8 cellular contexts compared by ENCODE assay signal in the genomic region with DNA sequence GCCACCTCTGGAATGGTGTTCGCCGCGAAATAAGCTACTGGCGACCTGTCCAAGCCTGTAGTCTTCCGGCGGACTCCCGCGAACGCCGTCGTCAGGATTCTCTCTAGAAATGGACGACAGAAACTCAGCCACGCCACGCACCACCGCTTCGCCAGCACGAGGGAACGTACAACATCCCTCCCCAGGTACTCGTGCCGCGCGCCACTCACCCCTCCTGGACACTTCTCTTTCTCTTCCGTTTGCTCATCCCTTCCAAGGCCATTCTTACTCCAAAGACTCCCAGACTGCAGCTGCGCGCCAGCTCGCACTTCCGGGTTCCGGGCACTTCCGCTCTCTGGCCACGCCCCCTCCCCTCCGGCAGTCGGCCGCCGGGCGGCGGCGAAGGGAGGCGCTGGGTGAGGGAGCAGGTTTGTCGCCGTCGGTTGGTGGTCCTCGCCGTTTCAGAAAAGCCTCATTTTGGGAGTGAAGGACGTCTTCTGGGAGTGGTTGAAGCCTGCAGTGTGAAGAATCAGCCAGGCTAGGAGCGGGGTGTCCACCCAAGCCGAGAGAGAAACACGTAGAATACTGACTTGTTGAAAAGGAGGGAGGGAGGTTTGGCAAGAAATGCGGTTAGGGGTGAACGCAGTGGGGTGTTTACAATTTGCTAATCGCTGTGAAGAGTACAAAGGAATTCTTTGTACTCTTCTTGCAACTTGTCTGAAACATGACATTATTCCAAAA. TPM values are rescaled to one million over a fixed set of nuclear protein-coding genes. Genes with fewer than 3 reads are reported as not detected.
DNase-seq lines count a peak whose midpoint lies in the region; TF ChIP-seq lines count a peak whose summit lies in the region.

A gene with protein sequence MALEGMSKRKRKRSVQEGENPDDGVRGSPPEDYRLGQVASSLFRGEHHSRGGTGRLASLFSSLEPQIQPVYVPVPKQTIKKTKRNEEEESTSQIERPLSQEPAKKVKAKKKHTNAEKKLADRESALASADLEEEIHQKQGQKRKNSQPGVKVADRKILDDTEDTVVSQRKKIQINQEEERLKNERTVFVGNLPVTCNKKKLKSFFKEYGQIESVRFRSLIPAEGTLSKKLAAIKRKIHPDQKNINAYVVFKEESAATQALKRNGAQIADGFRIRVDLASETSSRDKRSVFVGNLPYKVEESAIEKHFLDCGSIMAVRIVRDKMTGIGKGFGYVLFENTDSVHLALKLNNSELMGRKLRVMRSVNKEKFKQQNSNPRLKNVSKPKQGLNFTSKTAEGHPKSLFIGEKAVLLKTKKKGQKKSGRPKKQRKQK (minus strand): TSS at position 286 of the 720 bp plus-strand sequence. CDS start 24 bp downstream, at position 262.

- peak; percentile 90 for DNase-seq in COLO829 (ENCODE audit: low spot score)
- peak; percentile 90 for DNase-seq in GM20000 (ENCODE audit: low spot score)
- DNase-seq in HT-29 (ENCODE audit: low spot score), result peak; percentile 93
- peak; percentile 87 for DNase-seq in NK-92 treated with Interleukin-12 subunit alpha and Interleukin-12 subunit beta, amount 100 ng/mL, for 24 hours (lab: John Stamatoyannopoulos, UW)
- DNase-seq in activated CD8-positive, alpha-beta memory T cell treated with anti-CD3 and anti-CD28 coated beads for 24 hours, result peak; percentile 97
- DNase-seq in effector CD8-positive, alpha-beta T cell (lab: John Stamatoyannopoulos, UW), result peak; percentile 86
- peak; percentile 91 for DNase-seq in lung microvascular endothelial cell (ENCODE audit: low read depth in 2 of 2)
- DNase-seq in stimulated activated CD4-positive, alpha-beta T cell treated with anti-CD3 and anti-CD28 coated beads, TNF-alpha, amount 100 ng/mL, for 4 hours (ENCODE audit: low read depth in 3 of 3), result peak; percentile 83 to 87 (median 83)

- TF ChIP-seq CTCF in GM20000 (IDR thresholded peaks at IDR 0.05; ENCODE audit: extremely low read depth, missing control alignments), result no peak

RNA-seq across cellular contexts. Expression of the gene that starts here (rescaled TPM):
- 34.9 and 43.7 TPM in 2 replicates for total RNA-seq in HT-29 (2014; rRNA removed; shearing (Covaris generic))
- 36.0 and 45.0 TPM in 2 replicates for total RNA-seq in lung microvascular endothelial cell

Comparison
In these comparisons a context has a peak if more than half of its experiments do, and no peak if none do; other contexts are left out.
1. Peak in every context shown above with its lines: DNase-seq.